ENCODE assay signal across 3 cellular contexts in genomic region chr6:138568997-138569396, GRCh38.
TF ChIP-seq lines count a peak whose summit lies in the region.

No MANE protein-coding gene starts in this region.

TF ChIP-seq in HepG2, 621 proteins besides CTCF, POLR2A, EP300 and RAD21 (continues in another document):
- no peak for TF ChIP-seq CC2D1A (CRISPR knock-in tag; IDR thresholded peaks at IDR 0.05)
- TF ChIP-seq MED1 (CRISPR knock-in tag; IDR thresholded peaks at IDR 0.05) = 0 out of 2 replicates have a peak, but pooled peaks have one; percentile 17
- TF ChIP-seq ELF4 (CRISPR knock-in tag; IDR thresholded peaks at IDR 0.05; ENCODE audit: borderline replicate concordance) = no peak
- TF ChIP-seq RNF219 (CRISPR knock-in tag; IDR thresholded peaks at IDR 0.05) = no peak
- no peak for TF ChIP-seq TCF12 (IDR thresholded peaks at IDR 0.05)
- TF ChIP-seq TCF12 (CRISPR knock-in tag; IDR thresholded peaks at IDR 0.05) = no peak
- no peak for TF ChIP-seq CCDC6 (CRISPR knock-in tag; IDR thresholded peaks at IDR 0.05)
- no peak for TF ChIP-seq GATAD1 (CRISPR knock-in tag; IDR thresholded peaks at IDR 0.05)
- TF ChIP-seq ARID4A (CRISPR knock-in tag; IDR thresholded peaks at IDR 0.05; ENCODE audit: borderline replicate concordance) = peak; percentile 13; the same call in 1 of the 2 replicates
- peak; percentile 59; the same call in 1 of the 2 replicates for TF ChIP-seq ZNF263 (CRISPR knock-in tag; IDR thresholded peaks at IDR 0.05)

TF ChIP-seq in H1, 55 proteins besides CTCF, POLR2A, EP300 and RAD21:
- TF ChIP-seq TAF7 (optimal IDR thresholded peaks at IDR 0.05; ENCODE audit: borderline replicate concordance, low read depth, low read length) (no peak), POU5F1 (IDR thresholded peaks at IDR 0.05; ENCODE audit: low read depth, low read length) (no peak), TEAD4 (IDR thresholded peaks at IDR 0.05; ENCODE audit: low read depth, low read length) (no peak), YY1 (IDR thresholded peaks at IDR 0.05; ENCODE audit: low read depth, low read length) (no peak), RBBP5 (IDR thresholded peaks at IDR 0.05; ENCODE audit: borderline replicate concordance, low read depth, low read length) (no peak), TCF12 (IDR thresholded peaks at IDR 0.05; ENCODE audit: low read depth, low read length) (no peak), JUND (IDR thresholded peaks at IDR 0.05; ENCODE audit: low read length) (no peak), KDM1A (IDR thresholded peaks at IDR 0.05; ENCODE audit: borderline replicate concordance, low read length) (no peak), CEBPB (IDR thresholded peaks at IDR 0.05; ENCODE audit: low read depth, low read length) (no peak), CBX8 (IDR thresholded peaks at IDR 0.05; ENCODE audit: borderline replicate concordance, low read depth, low read length) (no peak), SP1 (IDR thresholded peaks at IDR 0.05; ENCODE audit: low read depth, low read length) (no peak), SAP30 (IDR thresholded peaks at IDR 0.05; ENCODE audit: insufficient read depth, insufficient replicate concordance, low read length) (no peak), POLR2AphosphoS5 (IDR thresholded peaks at IDR 0.05; ENCODE audit: low read depth, low read length) (no peak), SIX5 (IDR thresholded peaks at IDR 0.05; ENCODE audit: low read depth, low read length) (no peak), KDM5A (IDR thresholded peaks at IDR 0.05; ENCODE audit: low read length) (no peak), RFX5 (IDR thresholded peaks at IDR 0.05; ENCODE audit: borderline replicate concordance, low read depth, low read length) (no peak), CHD2 (IDR thresholded peaks at IDR 0.05; ENCODE audit: low read length) (no peak), CHD7 (IDR thresholded peaks at IDR 0.05; ENCODE audit: insufficient replicate concordance, low read length) (no peak)

TF ChIP-seq in neural cell, 6 proteins besides CTCF, POLR2A, EP300 and RAD21:
- TF ChIP-seq EZH2 (IDR thresholded peaks at IDR 0.05; ENCODE audit: borderline replicate concordance, insufficient read depth, low read length, poor library complexity, severe bottlenecking) = no peak
- no peak for TF ChIP-seq TAF1 (IDR thresholded peaks at IDR 0.05; ENCODE audit: low read depth)
- TF ChIP-seq SMC3 (conservative IDR thresholded peaks at IDR 0.05; ENCODE audit: poor library complexity) = no peak
- TF ChIP-seq MXI1 (conservative IDR thresholded peaks at IDR 0.05; ENCODE audit: poor library complexity, severe bottlenecking) = no peak
- no peak for TF ChIP-seq POLR2AphosphoS5 (IDR thresholded peaks at IDR 0.05)
- no peak for TF ChIP-seq REST (IDR thresholded peaks at IDR 0.05; ENCODE audit: borderline replicate concordance)
